18 cellular contexts compared by ENCODE assay signal in genomic region chr1:52253421-52253820, GRCh38.
"Had no signal": no experiment of that assay in that cellular context is flagged by ENCODE, and none has a peak within 500 bp of the region (broad histone marks: within the 10 kb centered on the region; RNA-seq: fewer than 3 reads in every experiment).

No MANE protein-coding gene starts in this region.

- ATAC-seq: gastroesophageal sphincter; left ventricle myocardium superior; natural killer cell; stimulated activated naive CD8-positive, alpha-beta T cell treated with anti-CD3 and anti-CD28 coated beads, Interleukin-15, Interleukin-2, amounts not matched to agents 100 U/mL and 50 U/mL, for 24 hours; WTC11 had no signal

- H3K27ac Mint-ChIP-seq: activated naive CD4-positive, alpha-beta T cell treated with anti-CD3 and anti-CD28 coated beads, Interleukin-2, amount 50 U/mL, for 24 hours; endodermal cell; natural killer cell; WTC11 had no signal

- H3K36me3 Mint-ChIP-seq: natural killer cell, WTC11 had no signal

- H3K27me3 Mint-ChIP-seq: activated naive CD4-positive, alpha-beta T cell treated with anti-CD3 and anti-CD28 coated beads, Interleukin-2, amount 50 U/mL, for 24 hours had no signal

- H3K4me1 Mint-ChIP-seq: natural killer cell had no signal

- H3K4me3 Mint-ChIP-seq: activated naive CD4-positive, alpha-beta T cell treated with anti-CD3 and anti-CD28 coated beads, Interleukin-2, amount 50 U/mL, for 24 hours; endodermal cell; natural killer cell; WTC11 had no signal

- DNase-seq: activated gamma-delta T cell treated with Interleukin-2 at 50 U/mL for 16 hours; activated T-cell treated with anti-CD3 and anti-CD28 coated beads, Interleukin-2, amount 50 U/mL, for 1 hour; aorta; brain microvascular endothelial cell; endodermal cell; head of caudate nucleus; hypothalamus; left ventricle myocardium superior; midbrain; natural killer cell; retina; stimulated activated CD4-positive, alpha-beta T cell treated with anti-CD3 and anti-CD28 coated beads, Interleukin-4, amount 100 ng/mL, for 4 hours; stimulated activated naive CD8-positive, alpha-beta T cell treated with anti-CD3 and anti-CD28 coated beads, Interleukin-15, Interleukin-2, amounts not matched to agents 100 U/mL and 50 U/mL, for 24 hours; T1000; thyroid gland had no signal

- H3K9me3 Mint-ChIP-seq: endodermal cell, natural killer cell, WTC11 had no signal
